Comparison of ENCODE assay signal across 12 cellular contexts in the genomic region with DNA sequence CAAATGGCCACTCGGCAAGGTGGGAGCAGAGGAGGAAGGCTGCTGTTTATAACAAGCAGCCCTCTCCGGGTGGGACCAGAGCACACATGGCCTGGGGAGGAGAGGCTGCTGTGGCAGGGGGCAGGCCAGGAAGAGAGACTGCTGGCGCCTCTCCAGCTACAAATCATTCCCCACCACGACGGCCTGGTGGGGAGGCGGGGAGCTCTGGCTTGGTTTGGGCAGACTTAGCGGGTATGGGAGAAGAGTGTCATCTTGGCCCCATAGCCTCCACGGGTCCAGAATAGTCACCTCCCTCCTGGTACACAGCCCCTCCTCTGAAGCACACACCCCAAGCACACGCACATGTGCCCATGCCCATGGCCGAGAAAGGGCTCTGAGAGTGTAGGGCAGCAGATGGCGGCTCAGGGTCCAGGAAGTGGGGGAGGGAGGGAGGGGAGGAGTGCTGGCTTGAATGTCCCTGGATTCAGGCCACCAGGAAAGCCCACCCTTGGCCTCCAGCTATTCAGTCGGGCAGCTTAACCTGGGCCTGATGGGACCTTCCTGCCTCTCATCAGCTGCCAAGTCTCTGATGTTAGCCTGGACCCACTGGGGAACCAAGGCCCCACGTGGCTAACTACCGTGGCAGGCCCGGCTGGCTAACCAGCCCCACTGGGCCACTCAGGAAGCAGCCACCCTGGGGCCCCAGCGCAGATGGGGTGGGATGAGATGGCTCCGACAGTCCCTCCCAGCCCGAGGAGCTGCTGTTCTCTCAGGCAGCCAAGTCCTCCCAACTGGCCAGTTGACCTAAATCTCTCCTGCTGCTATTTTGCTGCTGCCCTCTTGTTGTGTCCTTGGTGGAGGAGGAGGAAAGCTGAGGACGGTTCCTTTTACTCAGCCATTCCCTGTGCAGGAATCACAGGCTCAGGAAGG. TPM values are rescaled to one million over a fixed set of nuclear protein-coding genes. Genes with fewer than 3 reads are reported as not detected.
A peak's percentile ranks its signal among the peaks of the same experiment; 100 is the strongest.
DNase-seq lines count a peak whose midpoint lies in the region; ATAC-seq and TF ChIP-seq lines count a peak whose summit lies in the region.
"Had no signal": no experiment of that assay in that cellular context is flagged by ENCODE, and none has a peak within 500 bp of the region (broad histone marks: within the 10 kb centered on the region; RNA-seq: fewer than 3 reads in every experiment).

No MANE protein-coding gene starts in this region.

- H3K9ac ChIP-seq in Loucy (ENCODE audit: low read depth, low read length, poor library complexity, severe bottlenecking) = peak overlapping the region; percentile 53

- H3K79me2 ChIP-seq in Loucy (ENCODE audit: insufficient read depth, low read length) = peaks cover 81% of the 10 kb centered on the region; the same call in 1 of the 2 replicates

- peaks cover 61% of the 10 kb centered on the region for H3K36me3 Mint-ChIP-seq in activated T-helper 17 cell treated with anti-CD3 and anti-CD28 coated beads, Interleukin-2, amount 50 U/mL, for 72 hours (ENCODE audit: low read depth)
- H3K36me3 Mint-ChIP-seq in nephron (ENCODE audit: low read depth) = no peaks in the 10 kb centered on the region
- peaks cover 0 to 4% (median 0%) of the 10 kb centered on the region in 5 donors for H3K36me3 Mint-ChIP-seq in naive thymus-derived CD4-positive, alpha-beta T cell
- H3K36me3 Mint-ChIP-seq: memory B cell had no signal

- H3K9me3 ChIP-seq in Loucy (ENCODE audit: insufficient read depth, low read depth, low read length) = no peaks in the 10 kb centered on the region
- H3K9me3 ChIP-seq in naive thymus-derived CD4-positive, alpha-beta T cell (ENCODE audit: control insufficient read depth in 2 of 3, low read length in 3 of 3) = no peaks in the 10 kb centered on the region
- H3K9me3 ChIP-seq: thoracic aorta had no signal

- H3K27ac Mint-ChIP-seq in activated T-helper 17 cell treated with anti-CD3 and anti-CD28 coated beads, Interleukin-2, amount 50 U/mL, for 72 hours = peak overlapping the region; percentile 68
- peak overlapping the region; percentile 94 to 96 (median 95) for H3K27ac Mint-ChIP-seq in nephron
- H3K27ac Mint-ChIP-seq in naive thymus-derived CD4-positive, alpha-beta T cell = peak overlapping the region in 1 of 9 donors; percentile 39

- peaks cover 7% of the 10 kb centered on the region for H3K4me1 Mint-ChIP-seq in activated T-helper 17 cell treated with anti-CD3 and anti-CD28 coated beads, Interleukin-2, amount 50 U/mL, for 72 hours
- peaks cover 45% of the 10 kb centered on the region for H3K4me1 Mint-ChIP-seq in nephron
- peaks cover 0 to 13% (median 0%) of the 10 kb centered on the region in 7 donors for H3K4me1 Mint-ChIP-seq in naive thymus-derived CD4-positive, alpha-beta T cell

- H4K20me1 ChIP-seq in Loucy (ENCODE audit: insufficient read depth, low read length, poor library complexity, severe bottlenecking) = peaks cover 6% of the 10 kb centered on the region

- H3K4me2 ChIP-seq in Loucy (ENCODE audit: low read depth, low read length, poor library complexity, severe bottlenecking) = peak overlapping the region; percentile 62

- CTCF ChIA-PET in naive thymus-derived CD4-positive, alpha-beta T cell (lab: Charles Lee) = no interaction called here

- no peak for ATAC-seq in activated T-helper 17 cell treated with anti-CD3 and anti-CD28 coated beads, Interleukin-2, amount 50 U/mL, for 72 hours (replicated peaks)
- ATAC-seq in GM18517 (IDR thresholded peaks at IDR 0.05; ENCODE audit: unreplicated experiment) = no peak
- no peak for ATAC-seq in naive thymus-derived CD4-positive, alpha-beta T cell

- H3K27ac ChIP-seq in naive thymus-derived CD4-positive, alpha-beta T cell (ENCODE audit: low read depth, low read length) = no peak overlapping the region
- H3K27ac ChIP-seq: thoracic aorta had no signal

- H2AFZ ChIP-seq in Loucy (ENCODE audit: low read length) = no peak overlapping the region

- H3K4me3 Mint-ChIP-seq in activated T-helper 17 cell treated with anti-CD3 and anti-CD28 coated beads, Interleukin-2, amount 50 U/mL, for 72 hours = no peak overlapping the region
- H3K4me3 Mint-ChIP-seq in nephron = peak overlapping the region in 1 of 3 experiments; percentile 23
- H3K4me3 Mint-ChIP-seq in naive thymus-derived CD4-positive, alpha-beta T cell = no peak overlapping the region
- H3K4me3 Mint-ChIP-seq: memory B cell had no signal

- H3F3A ChIP-seq in Loucy (ENCODE audit: low read depth) = no peaks in the 10 kb centered on the region

- peak; percentile 40 to 58 for DNase-seq in NCI-H2081 (lab: John Stamatoyannopoulos, UW)
- DNase-seq in NCI-H2081 treated with DMSO at 0.1 percent for 48 hours (lab: John Stamatoyannopoulos, UW) = no peak
- no peak for DNase-seq in naive thymus-derived CD4-positive, alpha-beta T cell
- DNase-seq in activated naive CD4-positive, alpha-beta T cell treated with Interleukin-2 at 50 U/mL for 16 hours = no peak
- DNase-seq: activated CD8-positive, alpha-beta memory T cell treated with anti-CD3 and anti-CD28 coated beads, Interleukin-2, amount 50 U/mL, for 48 hours; T-helper 2 cell had no signal

- no peaks in the 10 kb centered on the region for H3K9me3 Mint-ChIP-seq in activated T-helper 17 cell treated with anti-CD3 and anti-CD28 coated beads, Interleukin-2, amount 50 U/mL, for 72 hours
- H3K9me3 Mint-ChIP-seq in nephron = no peaks in the 10 kb centered on the region
- H3K9me3 Mint-ChIP-seq in naive thymus-derived CD4-positive, alpha-beta T cell = no peaks in the 10 kb centered on the region
- H3K9me3 Mint-ChIP-seq: memory B cell had no signal

- TF ChIP-seq CTCF in Loucy (conservative IDR thresholded peaks at IDR 0.05; ENCODE audit: low read length) (no peak), nephron (IDR thresholded peaks at IDR 0.05; ENCODE audit: unreplicated experiment in 3 of 3) (no peak)

- no peaks in the 10 kb centered on the region for H3K27me3 ChIP-seq in Loucy (ENCODE audit: insufficient read depth, low read length, poor library complexity, severe bottlenecking)
- no peaks in the 10 kb centered on the region for H3K27me3 ChIP-seq in naive thymus-derived CD4-positive, alpha-beta T cell (ENCODE audit: control insufficient read depth in 2 of 2, insufficient read depth in 2 of 2, low read length in 2 of 2)

- H3K9me2 ChIP-seq in Loucy (replicated peaks; ENCODE audit: low read depth, low read length) = no peaks in the 10 kb centered on the region

- intact Hi-C loops in naive thymus-derived CD4-positive, alpha-beta T cell (cut with micrococcal nuclease) = no loop called here

- H3K27me3 Mint-ChIP-seq in activated T-helper 17 cell treated with anti-CD3 and anti-CD28 coated beads, Interleukin-2, amount 50 U/mL, for 72 hours = no peaks in the 10 kb centered on the region
- peaks cover 18% of the 10 kb centered on the region for H3K27me3 Mint-ChIP-seq in nephron (ENCODE audit: low read depth)
- no peaks in the 10 kb centered on the region for H3K27me3 Mint-ChIP-seq in naive thymus-derived CD4-positive, alpha-beta T cell
- H3K27me3 Mint-ChIP-seq: memory B cell had no signal

- peak overlapping the region; percentile 31 for H3K4me3 ChIP-seq in Loucy (ENCODE audit: low read length, poor library complexity, severe bottlenecking)
- H3K4me3 ChIP-seq in naive thymus-derived CD4-positive, alpha-beta T cell (ENCODE audit: low read length) = no peak overlapping the region
- H3K4me3 ChIP-seq: thoracic aorta had no signal

- POLR2A ChIA-PET in naive thymus-derived CD4-positive, alpha-beta T cell (lab: Charles Lee) = no interaction called here

- H3K4me1 ChIP-seq in Loucy (ENCODE audit: insufficient read depth, low read length, poor library complexity, severe bottlenecking) = peaks cover 21% of the 10 kb centered on the region
- no peaks in the 10 kb centered on the region for H3K4me1 ChIP-seq in naive thymus-derived CD4-positive, alpha-beta T cell (ENCODE audit: control insufficient read depth in 2 of 2, insufficient read depth in 2 of 2, low read length in 2 of 2)

- H3K36me3 ChIP-seq in Loucy (ENCODE audit: insufficient read depth, low read length) = peaks cover 40% of the 10 kb centered on the region; the same call in 1 of the 2 replicates
- H3K36me3 ChIP-seq in naive thymus-derived CD4-positive, alpha-beta T cell (ENCODE audit: control insufficient read depth in 2 of 3, insufficient read depth in 3 of 3, low read length in 3 of 3) = no peaks in the 10 kb centered on the region
- H3K36me3 ChIP-seq: thoracic aorta had no signal

RNA-seq across cellular contexts. Expression of gene LRP8, which starts 10.9 kb away (rescaled TPM):
- 10 to 100 TPM; 36.0 to 68.1 TPM for total RNA-seq in activated T-helper 17 cell treated with anti-CD3 and anti-CD28 coated beads, Interleukin-2, amount 50 U/mL, for 72 hours
- total RNA-seq in naive thymus-derived CD4-positive, alpha-beta T cell = 10 to 100 TPM in 2 of 5 experiments, 1 to 10 TPM in 3; 4.3 to 45.8 (median 9.9) TPM
- polyA plus RNA-seq in naive thymus-derived CD4-positive, alpha-beta T cell = under 1 TPM; 0.64 to 0.92 TPM

Comparison
In these comparisons a context has a peak if more than half of its experiments do, and no peak if none do; other contexts are left out.
1. DNase-seq: peak in NCI-H2081 (2 of 2); none in NCI-H2081 treated with DMSO at 0.1 percent for 48 hours (single experiment), naive thymus-derived CD4-positive, alpha-beta T cell (0 of 9) and activated naive CD4-positive, alpha-beta T cell treated with Interleukin-2 at 50 U/mL for 16 hours (single experiment).